Comparison of ENCODE assay signal across 8 cellular contexts in the genomic region with DNA sequence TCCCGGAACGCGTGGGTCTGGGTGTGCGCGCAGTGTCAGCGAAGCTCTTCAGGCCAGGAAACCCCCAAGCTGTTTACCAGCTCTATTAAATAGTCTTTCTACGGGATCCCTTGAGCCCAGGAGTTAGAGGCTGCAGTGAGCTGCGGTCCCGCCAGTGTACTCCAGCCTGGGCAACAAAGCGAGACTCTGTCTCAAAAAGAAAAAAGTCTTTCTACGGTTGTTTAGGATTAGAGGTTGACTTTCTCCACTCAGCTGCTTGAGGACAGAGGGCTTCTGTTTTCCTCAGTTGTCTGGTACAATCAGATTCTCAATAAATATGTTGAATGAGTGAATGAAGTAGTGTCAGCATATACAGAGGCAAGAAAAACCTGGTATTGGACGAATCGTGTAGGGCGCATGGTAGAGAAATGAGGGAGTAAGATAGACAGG. TPM values are rescaled to one million over a fixed set of nuclear protein-coding genes. Genes with fewer than 3 reads are reported as not detected.
DNase-seq lines count a peak whose midpoint lies in the region; ATAC-seq, FAIRE-seq and TF ChIP-seq lines count a peak whose summit lies in the region.

No MANE protein-coding gene starts in this region.

- no peak for TF ChIP-seq CTCF in MM.1S (IDR thresholded peaks at IDR 0.05; ENCODE audit: low read length)
- no peak for TF ChIP-seq CTCF in nephron progenitor cell (IDR thresholded peaks at IDR 0.05)

- DNase-seq in MM.1S: no peak
- peak in 1 of 3 experiments; percentile 24 for DNase-seq in effector memory CD8-positive, alpha-beta T cell
- DNase-seq in nephron progenitor cell: no peak
- DNase-seq in stimulated activated CD8-positive, alpha-beta memory T cell treated with anti-CD3 and anti-CD28 coated beads, Interleukin-4, amount 100 ng/mL, for 48 hours: no peak
- no peak for DNase-seq in frontal cortex (ENCODE audit: low spot score in 2 of 2)
- DNase-seq in cerebellar cortex (ENCODE audit: low spot score): no peak

- peak overlapping the region; percentile 94 to 97 for H3K4me3 Mint-ChIP-seq in effector memory CD8-positive, alpha-beta T cell
- H3K4me3 Mint-ChIP-seq in nephron progenitor cell: peak overlapping the region; percentile 94

- no peaks in the 10 kb centered on the region for H3K27me3 Mint-ChIP-seq in effector memory CD8-positive, alpha-beta T cell
- peaks cover 1% of the 10 kb centered on the region for H3K27me3 Mint-ChIP-seq in nephron progenitor cell (ENCODE audit: low read depth, poor library complexity)

- peaks cover 55% of the 10 kb centered on the region for H3K36me3 Mint-ChIP-seq in effector memory CD8-positive, alpha-beta T cell (ENCODE audit: insufficient read depth)
- H3K36me3 Mint-ChIP-seq in nephron progenitor cell (ENCODE audit: low read depth): peaks cover 17% of the 10 kb centered on the region

- peaks cover 4% of the 10 kb centered on the region; the same call in 1 of the 2 replicates for H3F3A ChIP-seq in MM.1S (ENCODE audit: insufficient read depth, low read length)

- peak; percentile 34 for ATAC-seq in effector memory CD8-positive, alpha-beta T cell (replicated peaks)
- ATAC-seq in HG03175 (IDR thresholded peaks at IDR 0.05; ENCODE audit: unreplicated experiment): no peak

- peak overlapping the region; percentile 98 to 99 for H3K27ac Mint-ChIP-seq in effector memory CD8-positive, alpha-beta T cell
- H3K27ac Mint-ChIP-seq in nephron progenitor cell: no peak overlapping the region

- H4K20me1 ChIP-seq in BLaER1 (peaks cover 31% of the 10 kb centered on the region), MM.1S (ENCODE audit: insufficient read depth, low read length) (no peaks in the 10 kb centered on the region)

- peaks cover 56% of the 10 kb centered on the region for H3K4me1 ChIP-seq in BLaER1
- peaks cover 17% of the 10 kb centered on the region for H3K4me1 ChIP-seq in MM.1S (ENCODE audit: low read length)

- no peaks in the 10 kb centered on the region for H3K9me3 Mint-ChIP-seq in effector memory CD8-positive, alpha-beta T cell
- no peaks in the 10 kb centered on the region for H3K9me3 Mint-ChIP-seq in nephron progenitor cell

- H2AFZ ChIP-seq in MM.1S (ENCODE audit: low read length): no peak overlapping the region

- no peaks in the 10 kb centered on the region for H3K9me3 ChIP-seq in BLaER1
- no peaks in the 10 kb centered on the region for H3K9me3 ChIP-seq in MM.1S (replicated peaks; ENCODE audit: insufficient read depth, low read length)

- peaks cover 50% of the 10 kb centered on the region for H3K79me2 ChIP-seq in MM.1S (ENCODE audit: low read length)

- H3K36me3 ChIP-seq in BLaER1 (peaks cover 41% of the 10 kb centered on the region), MM.1S (replicated peaks; ENCODE audit: insufficient read depth, low read length) (no peaks in the 10 kb centered on the region; the same call in none of the 2 replicates)

- no peaks in the 10 kb centered on the region for H3K27me3 ChIP-seq in BLaER1
- no peaks in the 10 kb centered on the region for H3K27me3 ChIP-seq in MM.1S (replicated peaks; ENCODE audit: insufficient read depth, low read length)

- peaks cover 20 to 31% of the 10 kb centered on the region in 2 donors for H3K4me1 Mint-ChIP-seq in effector memory CD8-positive, alpha-beta T cell (ENCODE audit: low read depth in 2 of 2)
- peaks cover 53% of the 10 kb centered on the region for H3K4me1 Mint-ChIP-seq in nephron progenitor cell

- H3K4me2 ChIP-seq in BLaER1 (peak overlapping the region; percentile 93), MM.1S (ENCODE audit: low read depth, low read length) (peak overlapping the region; percentile 94)

- peak overlapping the region; percentile 98; the same call in 1 of the 2 replicates for H3K27ac ChIP-seq in BLaER1
- no peak overlapping the region for H3K27ac ChIP-seq in MM.1S (ENCODE audit: low read length)

- no peak for FAIRE-seq in frontal cortex (lab: Jason Lieb, UNC)

- H3K9ac ChIP-seq in BLaER1 (peak overlapping the region; percentile 98), MM.1S (ENCODE audit: low read length) (peak overlapping the region; percentile 72)

- H3K4me3 ChIP-seq in BLaER1 (peak overlapping the region; percentile 99), MM.1S (ENCODE audit: low read length) (peak overlapping the region; percentile 93)

- no peaks in the 10 kb centered on the region for H3K9me2 ChIP-seq in MM.1S (replicated peaks; ENCODE audit: insufficient read depth, low read length)

RNA-seq across cellular contexts. Expression of a gene that starts 0.6 kb away (rescaled TPM):
- 44.8 TPM for total RNA-seq in frontal cortex

RNA-seq across cellular contexts. Expression of a gene that starts 16.9 kb away (rescaled TPM):
- not detected for total RNA-seq in frontal cortex

RNA-seq across cellular contexts. Expression of a gene that starts 39.8 kb away (rescaled TPM):
- total RNA-seq in frontal cortex: 22.0 TPM

RNA-seq across cellular contexts. Expression of a gene that starts 40.2 kb away (rescaled TPM):
- total RNA-seq in frontal cortex: 25.3 TPM

RNA-seq across cellular contexts. Expression of a gene that starts 42.9 kb away (rescaled TPM):
- total RNA-seq in frontal cortex: 113 TPM
